In the genomic region with DNA sequence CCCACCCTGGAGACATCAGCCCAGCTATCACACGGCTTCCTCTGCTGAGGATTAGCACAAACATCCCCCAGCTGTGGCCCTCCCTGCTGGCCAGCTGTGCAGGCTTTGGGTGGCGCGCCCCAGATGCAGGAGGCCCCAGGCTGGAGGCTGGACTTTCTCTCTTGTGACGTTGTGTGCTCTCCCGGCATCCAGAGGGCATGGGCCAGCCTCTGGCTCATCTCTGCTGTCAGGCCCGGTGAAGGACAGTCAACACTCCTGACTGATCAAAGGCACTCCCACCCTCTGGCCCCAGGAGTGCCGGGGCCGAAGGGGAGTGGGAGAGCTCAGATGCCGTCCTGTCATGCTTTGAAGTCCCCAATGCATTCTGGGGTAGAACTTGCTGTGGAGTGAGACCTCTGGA, we compare ENCODE assay signal across 20 cellular contexts.
"Had no signal": no experiment of that assay in that cellular context is flagged by ENCODE, and none has a peak within 500 bp of the region (broad histone marks: within the 10 kb centered on the region; RNA-seq: fewer than 3 reads in every experiment).

No MANE protein-coding gene starts in this region.

- H3K9me3 ChIP-seq: gastrocnemius medialis, heart right ventricle, mucosa of descending colon, pancreas, suprapubic skin, thyroid gland, uterus had no signal

- H3K36me3 ChIP-seq: gastrocnemius medialis, heart right ventricle, neural progenitor cell, pancreas, suprapubic skin, thyroid gland, uterus had no signal

- H3K4me1 Mint-ChIP-seq: naive thymus-derived CD8-positive, alpha-beta T cell; stimulated activated effector memory CD8-positive, alpha-beta T cell treated with anti-CD3 and anti-CD28 coated beads, Interleukin-12 subunit alpha, Interleukin-12 subunit beta, amount 100 ng/mL, for 72 hours had no signal

- H3K27me3 Mint-ChIP-seq: type B pancreatic cell had no signal

- H3K27ac ChIP-seq: coronary artery, gastrocnemius medialis, heart right ventricle, neural progenitor cell, pancreas, suprapubic skin, thyroid gland, uterus had no signal

- DNase-seq: effector CD8-positive, alpha-beta T cell; gastrocnemius medialis; heart right ventricle; mucosa of descending colon; naive thymus-derived CD8-positive, alpha-beta T cell; occipital lobe; pancreas; right cardiac atrium; stimulated activated CD4-positive, alpha-beta T cell treated with anti-CD3 and anti-CD28 coated beads, Interleukin-4, amount 100 ng/mL, for 1 hour; stimulated activated CD8-positive, alpha-beta memory T cell treated with anti-CD3 and anti-CD28 coated beads, Interleukin-4, amount 100 ng/mL, for 48 hours; stimulated activated naive CD8-positive, alpha-beta T cell treated with anti-CD3 and anti-CD28 coated beads, Interleukin-15, Interleukin-2, amounts not matched to agents 100 U/mL and 50 U/mL, for 24 hours; thyroid gland; uterus had no signal

- H3K4me3 ChIP-seq: coronary artery, gastrocnemius medialis, heart right ventricle, mucosa of descending colon, neural progenitor cell, pancreas, suprapubic skin, thyroid gland, uterus had no signal

- H3K27ac Mint-ChIP-seq: naive thymus-derived CD8-positive, alpha-beta T cell; progenitor cell of endocrine pancreas; stimulated activated effector memory CD8-positive, alpha-beta T cell treated with anti-CD3 and anti-CD28 coated beads, Interleukin-12 subunit alpha, Interleukin-12 subunit beta, amount 100 ng/mL, for 72 hours; type B pancreatic cell had no signal

- ATAC-seq: esophagus mucosa; gastrocnemius medialis; mucosa of descending colon; naive thymus-derived CD8-positive, alpha-beta T cell; pancreas; right cardiac atrium; stimulated activated effector memory CD8-positive, alpha-beta T cell treated with anti-CD3 and anti-CD28 coated beads, Interleukin-12 subunit alpha, Interleukin-12 subunit beta, amount 100 ng/mL, for 72 hours; stimulated activated naive CD8-positive, alpha-beta T cell treated with anti-CD3 and anti-CD28 coated beads, Interleukin-15, Interleukin-2, amounts not matched to agents 100 U/mL and 50 U/mL, for 24 hours had no signal

- H3K36me3 Mint-ChIP-seq: naive thymus-derived CD8-positive, alpha-beta T cell; neural progenitor cell; stimulated activated effector memory CD8-positive, alpha-beta T cell treated with anti-CD3 and anti-CD28 coated beads, Interleukin-12 subunit alpha, Interleukin-12 subunit beta, amount 100 ng/mL, for 72 hours; type B pancreatic cell had no signal

- H3K9me3 Mint-ChIP-seq: naive thymus-derived CD8-positive, alpha-beta T cell; neural progenitor cell; stimulated activated effector memory CD8-positive, alpha-beta T cell treated with anti-CD3 and anti-CD28 coated beads, Interleukin-12 subunit alpha, Interleukin-12 subunit beta, amount 100 ng/mL, for 72 hours; type B pancreatic cell had no signal

- H3K4me1 ChIP-seq: gastrocnemius medialis, heart right ventricle, neural progenitor cell, pancreas, suprapubic skin, thyroid gland, uterus had no signal

- H3K4me3 Mint-ChIP-seq: naive thymus-derived CD8-positive, alpha-beta T cell; neural progenitor cell; stimulated activated effector memory CD8-positive, alpha-beta T cell treated with anti-CD3 and anti-CD28 coated beads, Interleukin-12 subunit alpha, Interleukin-12 subunit beta, amount 100 ng/mL, for 72 hours; type B pancreatic cell had no signal

- H3K27me3 ChIP-seq: gastrocnemius medialis, neural progenitor cell, suprapubic skin, thyroid gland, uterus had no signal
